Comparison of ENCODE assay signal across 17 cellular contexts in genomic region chr10:126391162-126391880, GRCh38. TPM values are rescaled to one million over a fixed set of nuclear protein-coding genes. Genes with fewer than 3 reads are reported as not detected.
A peak's percentile ranks its signal among the peaks of the same experiment; 100 is the strongest.
DNase-seq lines count a peak whose midpoint lies in the region; ATAC-seq and TF ChIP-seq lines count a peak whose summit lies in the region.
"Had no signal": no experiment of that assay in that cellular context is flagged by ENCODE, and none has a peak within 500 bp of the region (broad histone marks: within the 10 kb centered on the region; RNA-seq: fewer than 3 reads in every experiment).

No MANE protein-coding gene starts in this region.

- no peaks in the 10 kb centered on the region for H3K36me3 Mint-ChIP-seq in MCF 10A (ENCODE audit: insufficient read depth, unreplicated experiment)

- CTCF ChIA-PET in MCF 10A (lab: Yijun Ruan, JAX): interaction anchor here (0.6 to 0.8 kb wide), 2 partner anchors 112 to 409 kb away, joined by 3 read pairs; no protein-coding TSS in a partner anchor

- BruUV-seq in MCF 10A (replicated peaks; lab: Mats Ljungman, UMichigan): no TSS peak

- no peak overlapping the region for H3K4me2 ChIP-seq in mesenchymal stem cell (ENCODE audit: low read length, poor library complexity, severe bottlenecking)

- H3K4me3 ChIP-seq in breast epithelium: no peak overlapping the region
- no peak overlapping the region for H3K4me3 ChIP-seq in dorsolateral prefrontal cortex
- no peak overlapping the region for H3K4me3 ChIP-seq in mesenchymal stem cell (ENCODE audit: insufficient read depth in 1 of 2, low read depth in 1 of 2, low read length in 2 of 2)

- H4K91ac ChIP-seq in mesenchymal stem cell (ENCODE audit: low read length): peak overlapping the region; percentile 15

- no peak overlapping the region for H2BK5ac ChIP-seq in mesenchymal stem cell (ENCODE audit: low read depth, low read length, poor library complexity, severe bottlenecking)

- peaks cover 13% of the 10 kb centered on the region for H3K4me1 Mint-ChIP-seq in MCF 10A (ENCODE audit: insufficient read depth, unreplicated experiment)
- H3K4me1 Mint-ChIP-seq: activated CD8-positive, alpha-beta memory T cell treated with anti-CD3 and anti-CD28 coated beads, Interleukin-2, amount 10 ng/mL, durations not matched to agents 7 days and 5 days had no signal

- peaks cover 6% of the 10 kb centered on the region for H3K79me1 ChIP-seq in mesenchymal stem cell (replicated peaks; ENCODE audit: low read length, poor library complexity, severe bottlenecking)

- no peak overlapping the region for H3K14ac ChIP-seq in mesenchymal stem cell (ENCODE audit: low read length in 2 of 2)

- H3K4me1 ChIP-seq in breast epithelium: no peaks in the 10 kb centered on the region
- peaks cover 8% of the 10 kb centered on the region for H3K4me1 ChIP-seq in mesenchymal stem cell (ENCODE audit: control insufficient read depth, insufficient read depth, low read depth, low read length)
- H3K4me1 ChIP-seq: parathyroid adenoma had no signal

- peak overlapping the region; percentile 63 for H3K9ac ChIP-seq in mesenchymal stem cell (ENCODE audit: low read length)
- H3K9ac ChIP-seq: parathyroid adenoma had no signal

- peak overlapping the region; percentile 12 for H4K8ac ChIP-seq in mesenchymal stem cell (ENCODE audit: low read length)

- intact Hi-C loops in breast epithelium (cut with DNase I; ENCODE audit: low total_unique reads) (no loop called here), MCF 10A (cut with micrococcal nuclease) (no loop called here), dorsolateral prefrontal cortex (cut with DNase I) (loop anchor here in 1 of 2 donors (10.0 kb wide), 1 partner anchor 353 kb away; no protein-coding TSS in a partner anchor)

- ATAC-seq in GM19035 (IDR thresholded peaks at IDR 0.05; ENCODE audit: unreplicated experiment): no peak
- no peak for ATAC-seq in GM18505 (IDR thresholded peaks at IDR 0.05; ENCODE audit: unreplicated experiment)
- no peak for ATAC-seq in HG03521 (IDR thresholded peaks at IDR 0.05; ENCODE audit: unreplicated experiment)
- ATAC-seq: activated CD8-positive, alpha-beta memory T cell treated with anti-CD3 and anti-CD28 coated beads, Interleukin-2, amount 10 ng/mL, durations not matched to agents 7 days and 5 days had no signal

- POLR2A ChIA-PET in MCF 10A (lab: Yijun Ruan, JAX): no interaction called here

- no peak for DNase-seq in breast epithelium (ENCODE audit: low spot score in 2 of 2)
- DNase-seq in MCF 10A (ENCODE audit: unreplicated experiment): no peak
- DNase-seq in dorsolateral prefrontal cortex: peak in 1 of 10 donors; percentile 43
- DNase-seq in mesenchymal stem cell: peak; percentile 91
- peak; percentile 33 for DNase-seq in superior temporal gyrus (ENCODE audit: extremely low spot score)
- DNase-seq: activated CD8-positive, alpha-beta memory T cell treated with anti-CD3 and anti-CD28 coated beads, Interleukin-2, amount 10 ng/mL, durations not matched to agents 7 days and 5 days; activated naive CD4-positive, alpha-beta T cell treated with anti-CD3 and anti-CD28 coated beads for 36 hours; central memory CD4-positive, alpha-beta T cell; mammary epithelial cell; NCI-H510A; SHP77; stimulated activated CD8-positive, alpha-beta memory T cell treated with anti-CD3 and anti-CD28 coated beads, Interleukin-4, amount 100 ng/mL, for 48 hours had no signal

- no peaks in the 10 kb centered on the region for H3K9me3 Mint-ChIP-seq in MCF 10A (ENCODE audit: unreplicated experiment)

- H3K4me3 Mint-ChIP-seq in MCF 10A (ENCODE audit: unreplicated experiment): no peak overlapping the region
- H3K4me3 Mint-ChIP-seq: activated CD8-positive, alpha-beta memory T cell treated with anti-CD3 and anti-CD28 coated beads, Interleukin-2, amount 10 ng/mL, durations not matched to agents 7 days and 5 days; activated naive CD4-positive, alpha-beta T cell treated with anti-CD3 and anti-CD28 coated beads for 36 hours had no signal

- H3K18ac ChIP-seq in mesenchymal stem cell (ENCODE audit: low read depth in 1 of 2, low read length in 2 of 2): peak overlapping the region in 1 of 2 experiments; percentile 69

- no peak overlapping the region for H3K27ac Mint-ChIP-seq in MCF 10A (ENCODE audit: low read depth, unreplicated experiment)
- H3K27ac Mint-ChIP-seq: activated CD8-positive, alpha-beta memory T cell treated with anti-CD3 and anti-CD28 coated beads, Interleukin-2, amount 10 ng/mL, durations not matched to agents 7 days and 5 days; activated naive CD4-positive, alpha-beta T cell treated with anti-CD3 and anti-CD28 coated beads for 36 hours had no signal

- H3K27me3 ChIP-seq in breast epithelium: no peaks in the 10 kb centered on the region
- H3K27me3 ChIP-seq in dorsolateral prefrontal cortex: peaks cover 0 to 5% (median 0%) of the 10 kb centered on the region in 45 donors
- H3K27me3 ChIP-seq in mesenchymal stem cell (ENCODE audit: control insufficient read depth in 1 of 2, insufficient read depth in 1 of 2, low read length in 2 of 2): no peaks in the 10 kb centered on the region

- H3K27ac ChIP-seq in breast epithelium: peak overlapping the region; percentile 10 to 74
- H3K27ac ChIP-seq in dorsolateral prefrontal cortex: peak overlapping the region in 37 of 59 donors; percentile 4 to 75 (median 47)
- H3K27ac ChIP-seq in mesenchymal stem cell (ENCODE audit: low read length, poor library complexity, severe bottlenecking): peak overlapping the region; percentile 64
- H3K27ac ChIP-seq: parathyroid adenoma, VCaP had no signal

- no peak overlapping the region for H2BK12ac ChIP-seq in mesenchymal stem cell (ENCODE audit: low read length in 2 of 2)

- no peak overlapping the region for H3K23ac ChIP-seq in mesenchymal stem cell (ENCODE audit: low read length in 2 of 2)

- no peak overlapping the region for H2BK15ac ChIP-seq in mesenchymal stem cell (ENCODE audit: low read depth, poor library complexity, severe bottlenecking)

- no peaks in the 10 kb centered on the region for H3K36me3 ChIP-seq in breast epithelium
- no peaks in the 10 kb centered on the region for H3K36me3 ChIP-seq in mesenchymal stem cell (ENCODE audit: control insufficient read depth in 1 of 2, insufficient read depth in 2 of 2, low read depth in 1 of 2, low read length in 2 of 2)

- H3K9me3 ChIP-seq in breast epithelium (no peaks in the 10 kb centered on the region), mesenchymal stem cell (ENCODE audit: control insufficient read depth, low read length) (no peaks in the 10 kb centered on the region)

- no peak for TF ChIP-seq CTCF in breast epithelium (IDR thresholded peaks at IDR 0.05)
- TF ChIP-seq CTCF in MCF 10A (IDR thresholded peaks at IDR 0.05; ENCODE audit: unreplicated experiment): no peak
- no peak for TF ChIP-seq CTCF in dorsolateral prefrontal cortex (IDR thresholded peaks at IDR 0.05 in 54 of 56, conservative IDR thresholded peaks at IDR 0.05 in 2 of 56; ENCODE audit: low read depth in 1 of 56, partially characterized antibody in 56 of 56)

- H2BK120ac ChIP-seq in mesenchymal stem cell (ENCODE audit: low read depth, low read length): no peak overlapping the region

- TF ChIP-seq POLR2A in breast epithelium (IDR thresholded peaks at IDR 0.05) (no peak), GM18505 (IDR thresholded peaks at IDR 0.05; ENCODE audit: borderline replicate concordance, extremely low read depth, insufficient read depth, insufficient read length) (no peak)

- H2AFZ ChIP-seq in mesenchymal stem cell (ENCODE audit: low read depth, low read length): no peak overlapping the region
- H2AFZ ChIP-seq: parathyroid adenoma had no signal

- peaks cover 11% of the 10 kb centered on the region for H3K27me3 Mint-ChIP-seq in MCF 10A (ENCODE audit: insufficient read depth, unreplicated experiment)

- 5% methylated on average over 9 of the region's 9 CpGs for WGBS in mesenchymal stem cell

- no peak overlapping the region for H2AK5ac ChIP-seq in mesenchymal stem cell (ENCODE audit: low read length, severe bottlenecking)

- peak overlapping the region; percentile 35 to 62 for H3K4ac ChIP-seq in mesenchymal stem cell (ENCODE audit: low read depth in 1 of 2, low read length in 2 of 2)

RNA-seq across cellular contexts. Expression of gene ADAM12, which starts 3.0 kb away (rescaled TPM):
- total RNA-seq in breast epithelium: 10 to 100 TPM in 2 of 3 donors, 1 to 10 TPM in 1; 8.6 to 16.4 (median 13.9) TPM
- 2.2 and 3.1 TPM in 2 replicates for total RNA-seq in MCF 10A (2022)
- 10 to 100 TPM in 8 of 120 experiments, 1 to 10 TPM in 111, under 1 TPM in 1; 0.52 to 13.5 (median 4.6) TPM for total RNA-seq in dorsolateral prefrontal cortex
- 42.5 TPM for polyA plus RNA-seq in mesenchymal stem cell (2013, experiment 1 of 2)
- 42.9 TPM for polyA plus RNA-seq in mesenchymal stem cell (2013, experiment 2 of 2)
- total RNA-seq: activated naive CD4-positive, alpha-beta T cell treated with anti-CD3 and anti-CD28 coated beads for 36 hours had no signal

Comparison
In these comparisons a context has a peak if more than half of its experiments do, and no peak if none do; other contexts are left out.
1. DNase-seq: peak in mesenchymal stem cell (single experiment) and superior temporal gyrus (single experiment); none in breast epithelium (0 of 2) and MCF 10A (single experiment).
2. Peak in every context shown above with its lines, with median percentiles within 50 percentile points of each other: H3K27ac ChIP-seq.